Comparison of ENCODE assay signal across 1 cellular context in the genomic region with DNA sequence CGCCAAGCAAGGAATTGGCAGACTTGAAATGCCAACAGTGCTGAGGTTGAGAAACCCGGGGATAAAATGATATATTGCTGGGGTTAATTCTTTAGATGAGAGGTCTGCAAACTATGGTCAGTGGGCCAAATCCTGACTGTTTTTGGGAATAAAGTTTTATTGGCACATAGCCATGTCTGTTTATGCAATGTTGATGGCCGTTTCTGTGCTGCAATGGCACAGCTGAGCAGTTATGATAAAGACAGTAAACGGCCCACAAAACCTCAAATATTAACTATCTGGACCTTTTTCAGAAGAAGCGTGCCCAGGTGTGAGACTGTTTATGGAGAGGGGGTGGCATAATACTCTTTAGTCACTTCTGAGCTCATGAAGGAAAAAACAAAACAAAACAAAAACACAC.
TF ChIP-seq lines count a peak whose summit lies in the region.

No MANE protein-coding gene starts in this region.

TF ChIP-seq in K562, 482 proteins besides CTCF, POLR2A, EP300 and RAD21 (continued from another document and continues in another):
- TF ChIP-seq, protein P1, sequence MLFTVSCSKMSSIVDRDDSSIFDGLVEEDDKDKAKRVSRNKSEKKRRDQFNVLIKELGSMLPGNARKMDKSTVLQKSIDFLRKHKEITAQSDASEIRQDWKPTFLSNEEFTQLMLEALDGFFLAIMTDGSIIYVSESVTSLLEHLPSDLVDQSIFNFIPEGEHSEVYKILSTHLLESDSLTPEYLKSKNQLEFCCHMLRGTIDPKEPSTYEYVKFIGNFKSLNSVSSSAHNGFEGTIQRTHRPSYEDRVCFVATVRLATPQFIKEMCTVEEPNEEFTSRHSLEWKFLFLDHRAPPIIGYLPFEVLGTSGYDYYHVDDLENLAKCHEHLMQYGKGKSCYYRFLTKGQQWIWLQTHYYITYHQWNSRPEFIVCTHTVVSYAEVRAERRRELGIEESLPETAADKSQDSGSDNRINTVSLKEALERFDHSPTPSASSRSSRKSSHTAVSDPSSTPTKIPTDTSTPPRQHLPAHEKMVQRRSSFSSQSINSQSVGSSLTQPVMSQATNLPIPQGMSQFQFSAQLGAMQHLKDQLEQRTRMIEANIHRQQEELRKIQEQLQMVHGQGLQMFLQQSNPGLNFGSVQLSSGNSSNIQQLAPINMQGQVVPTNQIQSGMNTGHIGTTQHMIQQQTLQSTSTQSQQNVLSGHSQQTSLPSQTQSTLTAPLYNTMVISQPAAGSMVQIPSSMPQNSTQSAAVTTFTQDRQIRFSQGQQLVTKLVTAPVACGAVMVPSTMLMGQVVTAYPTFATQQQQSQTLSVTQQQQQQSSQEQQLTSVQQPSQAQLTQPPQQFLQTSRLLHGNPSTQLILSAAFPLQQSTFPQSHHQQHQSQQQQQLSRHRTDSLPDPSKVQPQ (CRISPR knock-in tag; IDR thresholded peaks at IDR 0.05; ENCODE audit: borderline replicate concordance): no peak
- no peak for TF ChIP-seq HDAC8 (tag; IDR thresholded peaks at IDR 0.05)
- no peak for TF ChIP-seq ZNF354B (CRISPR knock-in tag; IDR thresholded peaks at IDR 0.05)
- no peak for TF ChIP-seq YY1 (IDR thresholded peaks at IDR 0.05; ENCODE audit: borderline replicate concordance in 1 of 3, control insufficient read depth in 1 of 3, extremely low read depth in 1 of 3, insufficient read depth in 3 of 3, insufficient read length in 1 of 3, insufficient replicate concordance in 2 of 3, low read depth in 1 of 3, low read length in 2 of 3)
- TF ChIP-seq CAMTA2 (CRISPR knock-in tag; conservative IDR thresholded peaks at IDR 0.05): no peak
- TF ChIP-seq ILF3 (IDR thresholded peaks at IDR 0.05; ENCODE audit: borderline replicate concordance): no peak
- TF ChIP-seq, protein P2, sequence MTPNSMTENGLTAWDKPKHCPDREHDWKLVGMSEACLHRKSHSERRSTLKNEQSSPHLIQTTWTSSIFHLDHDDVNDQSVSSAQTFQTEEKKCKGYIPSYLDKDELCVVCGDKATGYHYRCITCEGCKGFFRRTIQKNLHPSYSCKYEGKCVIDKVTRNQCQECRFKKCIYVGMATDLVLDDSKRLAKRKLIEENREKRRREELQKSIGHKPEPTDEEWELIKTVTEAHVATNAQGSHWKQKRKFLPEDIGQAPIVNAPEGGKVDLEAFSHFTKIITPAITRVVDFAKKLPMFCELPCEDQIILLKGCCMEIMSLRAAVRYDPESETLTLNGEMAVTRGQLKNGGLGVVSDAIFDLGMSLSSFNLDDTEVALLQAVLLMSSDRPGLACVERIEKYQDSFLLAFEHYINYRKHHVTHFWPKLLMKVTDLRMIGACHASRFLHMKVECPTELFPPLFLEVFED (CRISPR knock-in tag; conservative IDR thresholded peaks at IDR 0.05): no peak
- TF ChIP-seq ATF7 (IDR thresholded peaks at IDR 0.05): peak; percentile 21; the same call in 1 of the 2 replicates
- TF ChIP-seq ZNF232 (CRISPR knock-in tag; IDR thresholded peaks at IDR 0.05): no peak
- peak; percentile 95 for TF ChIP-seq NFIC (IDR thresholded peaks at IDR 0.05)
- TF ChIP-seq, protein P3, sequence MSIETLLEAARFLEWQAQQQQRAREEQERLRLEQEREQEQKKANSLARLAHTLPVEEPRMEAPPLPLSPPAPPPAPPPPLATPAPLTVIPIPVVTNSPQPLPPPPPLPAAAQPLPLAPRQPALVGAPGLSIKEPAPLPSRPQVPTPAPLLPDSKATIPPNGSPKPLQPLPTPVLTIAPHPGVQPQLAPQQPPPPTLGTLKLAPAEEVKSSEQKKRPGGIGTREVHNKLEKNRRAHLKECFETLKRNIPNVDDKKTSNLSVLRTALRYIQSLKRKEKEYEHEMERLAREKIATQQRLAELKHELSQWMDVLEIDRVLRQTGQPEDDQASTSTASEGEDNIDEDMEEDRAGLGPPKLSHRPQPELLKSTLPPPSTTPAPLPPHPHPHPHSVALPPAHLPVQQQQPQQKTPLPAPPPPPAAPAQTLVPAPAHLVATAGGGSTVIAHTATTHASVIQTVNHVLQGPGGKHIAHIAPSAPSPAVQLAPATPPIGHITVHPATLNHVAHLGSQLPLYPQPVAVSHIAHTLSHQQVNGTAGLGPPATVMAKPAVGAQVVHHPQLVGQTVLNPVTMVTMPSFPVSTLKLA (conservative IDR thresholded peaks at IDR 0.05): no peak
- no peak for TF ChIP-seq ZNF76 (CRISPR knock-in tag; IDR thresholded peaks at IDR 0.05; ENCODE audit: borderline replicate concordance)
- TF ChIP-seq FIP1L1 (IDR thresholded peaks at IDR 0.05; ENCODE audit: low read depth, low read length, poor library complexity, severe bottlenecking): no peak
- TF ChIP-seq MXI1 (IDR thresholded peaks at IDR 0.05; ENCODE audit: low read depth, low read length): no peak
- peak; percentile 83 for TF ChIP-seq TEAD4 (IDR thresholded peaks at IDR 0.05; ENCODE audit: low read length)
- TF ChIP-seq TEAD4 (CRISPR knock-in tag; IDR thresholded peaks at IDR 0.05; ENCODE audit: borderline replicate concordance): no peak
- TF ChIP-seq POLR3A (IDR thresholded peaks at IDR 0.05; ENCODE audit: borderline replicate concordance, extremely low read depth, insufficient read depth, insufficient read length): no peak
- no peak for TF ChIP-seq MTA3 (IDR thresholded peaks at IDR 0.05; ENCODE audit: borderline replicate concordance)
- TF ChIP-seq BCL6 (CRISPR knock-in tag; IDR thresholded peaks at IDR 0.05): no peak
- no peak for TF ChIP-seq NELFE (IDR thresholded peaks at IDR 0.05; ENCODE audit: insufficient read depth, insufficient read length)
- TF ChIP-seq, protein P4, sequence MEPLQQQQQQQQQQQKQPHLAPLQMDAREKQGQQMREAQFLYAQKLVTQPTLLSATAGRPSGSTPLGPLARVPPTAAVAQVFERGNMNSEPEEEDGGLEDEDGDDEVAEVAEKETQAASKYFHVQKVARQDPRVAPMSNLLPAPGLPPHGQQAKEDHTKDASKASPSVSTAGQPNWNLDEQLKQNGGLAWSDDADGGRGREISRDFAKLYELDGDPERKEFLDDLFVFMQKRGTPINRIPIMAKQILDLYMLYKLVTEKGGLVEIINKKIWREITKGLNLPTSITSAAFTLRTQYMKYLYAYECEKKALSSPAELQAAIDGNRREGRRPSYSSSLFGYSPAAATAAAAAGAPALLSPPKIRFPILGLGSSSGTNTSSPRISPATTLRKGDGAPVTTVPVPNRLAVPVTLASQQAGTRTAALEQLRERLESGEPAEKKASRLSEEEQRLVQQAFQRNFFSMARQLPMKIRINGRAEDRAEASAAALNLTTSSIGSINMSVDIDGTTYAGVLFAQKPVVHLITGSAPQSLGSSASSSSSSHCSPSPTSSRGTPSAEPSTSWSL (CRISPR knock-in tag; IDR thresholded peaks at IDR 0.05; ENCODE audit: borderline replicate concordance): no peak
- TF ChIP-seq, protein P5, sequence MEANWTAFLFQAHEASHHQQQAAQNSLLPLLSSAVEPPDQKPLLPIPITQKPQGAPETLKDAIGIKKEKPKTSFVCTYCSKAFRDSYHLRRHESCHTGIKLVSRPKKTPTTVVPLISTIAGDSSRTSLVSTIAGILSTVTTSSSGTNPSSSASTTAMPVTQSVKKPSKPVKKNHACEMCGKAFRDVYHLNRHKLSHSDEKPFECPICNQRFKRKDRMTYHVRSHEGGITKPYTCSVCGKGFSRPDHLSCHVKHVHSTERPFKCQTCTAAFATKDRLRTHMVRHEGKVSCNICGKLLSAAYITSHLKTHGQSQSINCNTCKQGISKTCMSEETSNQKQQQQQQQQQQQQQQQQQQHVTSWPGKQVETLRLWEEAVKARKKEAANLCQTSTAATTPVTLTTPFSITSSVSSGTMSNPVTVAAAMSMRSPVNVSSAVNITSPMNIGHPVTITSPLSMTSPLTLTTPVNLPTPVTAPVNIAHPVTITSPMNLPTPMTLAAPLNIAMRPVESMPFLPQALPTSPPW (CRISPR knock-in tag; IDR thresholded peaks at IDR 0.05): peak; percentile 54; the same call in 1 of the 2 replicates
- TF ChIP-seq ZFP1 (CRISPR knock-in tag; IDR thresholded peaks at IDR 0.05): no peak
- no peak for TF ChIP-seq MCM3 (IDR thresholded peaks at IDR 0.05)
- TF ChIP-seq, protein P6, sequence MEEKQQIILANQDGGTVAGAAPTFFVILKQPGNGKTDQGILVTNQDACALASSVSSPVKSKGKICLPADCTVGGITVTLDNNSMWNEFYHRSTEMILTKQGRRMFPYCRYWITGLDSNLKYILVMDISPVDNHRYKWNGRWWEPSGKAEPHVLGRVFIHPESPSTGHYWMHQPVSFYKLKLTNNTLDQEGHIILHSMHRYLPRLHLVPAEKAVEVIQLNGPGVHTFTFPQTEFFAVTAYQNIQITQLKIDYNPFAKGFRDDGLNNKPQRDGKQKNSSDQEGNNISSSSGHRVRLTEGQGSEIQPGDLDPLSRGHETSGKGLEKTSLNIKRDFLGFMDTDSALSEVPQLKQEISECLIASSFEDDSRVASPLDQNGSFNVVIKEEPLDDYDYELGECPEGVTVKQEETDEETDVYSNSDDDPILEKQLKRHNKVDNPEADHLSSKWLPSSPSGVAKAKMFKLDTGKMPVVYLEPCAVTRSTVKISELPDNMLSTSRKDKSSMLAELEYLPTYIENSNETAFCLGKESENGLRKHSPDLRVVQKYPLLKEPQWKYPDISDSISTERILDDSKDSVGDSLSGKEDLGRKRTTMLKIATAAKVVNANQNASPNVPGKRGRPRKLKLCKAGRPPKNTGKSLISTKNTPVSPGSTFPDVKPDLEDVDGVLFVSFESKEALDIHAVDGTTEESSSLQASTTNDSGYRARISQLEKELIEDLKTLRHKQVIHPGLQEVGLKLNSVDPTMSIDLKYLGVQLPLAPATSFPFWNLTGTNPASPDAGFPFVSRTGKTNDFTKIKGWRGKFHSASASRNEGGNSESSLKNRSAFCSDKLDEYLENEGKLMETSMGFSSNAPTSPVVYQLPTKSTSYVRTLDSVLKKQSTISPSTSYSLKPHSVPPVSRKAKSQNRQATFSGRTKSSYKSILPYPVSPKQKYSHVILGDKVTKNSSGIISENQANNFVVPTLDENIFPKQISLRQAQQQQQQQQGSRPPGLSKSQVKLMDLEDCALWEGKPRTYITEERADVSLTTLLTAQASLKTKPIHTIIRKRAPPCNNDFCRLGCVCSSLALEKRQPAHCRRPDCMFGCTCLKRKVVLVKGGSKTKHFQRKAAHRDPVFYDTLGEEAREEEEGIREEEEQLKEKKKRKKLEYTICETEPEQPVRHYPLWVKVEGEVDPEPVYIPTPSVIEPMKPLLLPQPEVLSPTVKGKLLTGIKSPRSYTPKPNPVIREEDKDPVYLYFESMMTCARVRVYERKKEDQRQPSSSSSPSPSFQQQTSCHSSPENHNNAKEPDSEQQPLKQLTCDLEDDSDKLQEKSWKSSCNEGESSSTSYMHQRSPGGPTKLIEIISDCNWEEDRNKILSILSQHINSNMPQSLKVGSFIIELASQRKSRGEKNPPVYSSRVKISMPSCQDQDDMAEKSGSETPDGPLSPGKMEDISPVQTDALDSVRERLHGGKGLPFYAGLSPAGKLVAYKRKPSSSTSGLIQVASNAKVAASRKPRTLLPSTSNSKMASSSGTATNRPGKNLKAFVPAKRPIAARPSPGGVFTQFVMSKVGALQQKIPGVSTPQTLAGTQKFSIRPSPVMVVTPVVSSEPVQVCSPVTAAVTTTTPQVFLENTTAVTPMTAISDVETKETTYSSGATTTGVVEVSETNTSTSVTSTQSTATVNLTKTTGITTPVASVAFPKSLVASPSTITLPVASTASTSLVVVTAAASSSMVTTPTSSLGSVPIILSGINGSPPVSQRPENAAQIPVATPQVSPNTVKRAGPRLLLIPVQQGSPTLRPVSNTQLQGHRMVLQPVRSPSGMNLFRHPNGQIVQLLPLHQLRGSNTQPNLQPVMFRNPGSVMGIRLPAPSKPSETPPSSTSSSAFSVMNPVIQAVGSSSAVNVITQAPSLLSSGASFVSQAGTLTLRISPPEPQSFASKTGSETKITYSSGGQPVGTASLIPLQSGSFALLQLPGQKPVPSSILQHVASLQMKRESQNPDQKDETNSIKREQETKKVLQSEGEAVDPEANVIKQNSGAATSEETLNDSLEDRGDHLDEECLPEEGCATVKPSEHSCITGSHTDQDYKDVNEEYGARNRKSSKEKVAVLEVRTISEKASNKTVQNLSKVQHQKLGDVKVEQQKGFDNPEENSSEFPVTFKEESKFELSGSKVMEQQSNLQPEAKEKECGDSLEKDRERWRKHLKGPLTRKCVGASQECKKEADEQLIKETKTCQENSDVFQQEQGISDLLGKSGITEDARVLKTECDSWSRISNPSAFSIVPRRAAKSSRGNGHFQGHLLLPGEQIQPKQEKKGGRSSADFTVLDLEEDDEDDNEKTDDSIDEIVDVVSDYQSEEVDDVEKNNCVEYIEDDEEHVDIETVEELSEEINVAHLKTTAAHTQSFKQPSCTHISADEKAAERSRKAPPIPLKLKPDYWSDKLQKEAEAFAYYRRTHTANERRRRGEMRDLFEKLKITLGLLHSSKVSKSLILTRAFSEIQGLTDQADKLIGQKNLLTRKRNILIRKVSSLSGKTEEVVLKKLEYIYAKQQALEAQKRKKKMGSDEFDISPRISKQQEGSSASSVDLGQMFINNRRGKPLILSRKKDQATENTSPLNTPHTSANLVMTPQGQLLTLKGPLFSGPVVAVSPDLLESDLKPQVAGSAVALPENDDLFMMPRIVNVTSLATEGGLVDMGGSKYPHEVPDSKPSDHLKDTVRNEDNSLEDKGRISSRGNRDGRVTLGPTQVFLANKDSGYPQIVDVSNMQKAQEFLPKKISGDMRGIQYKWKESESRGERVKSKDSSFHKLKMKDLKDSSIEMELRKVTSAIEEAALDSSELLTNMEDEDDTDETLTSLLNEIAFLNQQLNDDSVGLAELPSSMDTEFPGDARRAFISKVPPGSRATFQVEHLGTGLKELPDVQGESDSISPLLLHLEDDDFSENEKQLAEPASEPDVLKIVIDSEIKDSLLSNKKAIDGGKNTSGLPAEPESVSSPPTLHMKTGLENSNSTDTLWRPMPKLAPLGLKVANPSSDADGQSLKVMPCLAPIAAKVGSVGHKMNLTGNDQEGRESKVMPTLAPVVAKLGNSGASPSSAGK (IDR thresholded peaks at IDR 0.05): no peak
- TF ChIP-seq GABPB2 (CRISPR knock-in tag; conservative IDR thresholded peaks at IDR 0.05): no peak
- TF ChIP-seq ZFPM2 (CRISPR knock-in tag; IDR thresholded peaks at IDR 0.05): no peak
- TF ChIP-seq, protein P7, sequence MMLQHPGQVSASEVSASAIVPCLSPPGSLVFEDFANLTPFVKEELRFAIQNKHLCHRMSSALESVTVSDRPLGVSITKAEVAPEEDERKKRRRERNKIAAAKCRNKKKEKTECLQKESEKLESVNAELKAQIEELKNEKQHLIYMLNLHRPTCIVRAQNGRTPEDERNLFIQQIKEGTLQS (IDR thresholded peaks at IDR 0.05): peak; percentile 22; the same call in 1 of the 2 replicates
- TF ChIP-seq, protein P7 (CRISPR knock-in tag; conservative IDR thresholded peaks at IDR 0.05): no peak
- no peak for TF ChIP-seq NR2C2 (CRISPR knock-in tag; IDR thresholded peaks at IDR 0.05)
- TF ChIP-seq NR2C2 (tag; IDR thresholded peaks at IDR 0.05): peak; percentile 39; the same call in 1 of the 2 replicates
- TF ChIP-seq ATF1 (CRISPR knock-in tag; IDR thresholded peaks at IDR 0.05): no peak
- TF ChIP-seq ATF1 (tag; IDR thresholded peaks at IDR 0.05): no peak
